ENCODE assay signal across 30 cellular contexts in the genomic region with DNA sequence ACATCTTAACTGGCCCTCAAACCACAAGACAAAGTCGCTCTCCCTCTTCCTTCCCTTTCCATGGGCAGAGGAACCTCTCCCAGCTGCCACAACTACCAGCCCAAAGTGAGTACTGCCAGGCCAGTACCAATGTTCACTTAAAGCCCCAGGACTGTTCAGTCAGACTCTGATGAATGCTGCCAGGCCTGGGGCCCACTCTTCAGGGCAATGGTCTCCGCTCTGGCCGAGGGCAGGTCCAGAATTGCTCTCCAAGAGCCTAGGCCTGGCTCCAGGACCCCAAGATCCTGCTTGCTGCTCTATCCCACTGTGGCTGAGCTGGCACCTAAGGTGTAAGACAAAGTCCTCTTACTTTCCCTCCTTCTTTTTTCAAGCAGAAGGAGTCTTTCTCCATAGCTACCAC.
"Had no signal": no experiment of that assay in that cellular context is flagged by ENCODE, and none has a peak within 500 bp of the region (broad histone marks: within the 10 kb centered on the region; RNA-seq: fewer than 3 reads in every experiment).

No MANE protein-coding gene starts in this region.

- H3K4me1 Mint-ChIP-seq: naive thymus-derived CD8-positive, alpha-beta T cell; nephron progenitor cell; stimulated activated memory B cell treated with anti-CD40 and anti-IgM and Interleukin-4, amounts not matched to agents 10 μg/mL and 1 μg/mL and 100 μg/mL, for 72 hours; stimulated activated naive CD8-positive, alpha-beta T cell treated with anti-CD3 and anti-CD28 coated beads, Interleukin-15, amount 100 ng/mL, for 72 hours had no signal

- H3K36me3 ChIP-seq: neural progenitor cell, ovary, right lobe of liver, sigmoid colon, suprapubic skin, tibial artery, transverse colon, upper lobe of right lung, uterus had no signal

- H3K9me3 ChIP-seq: ovary, psoas muscle, right lobe of liver, sigmoid colon, suprapubic skin, testis, transverse colon, upper lobe of right lung, uterus had no signal

- H3K9me3 Mint-ChIP-seq: stimulated activated naive CD8-positive, alpha-beta T cell treated with anti-CD3 and anti-CD28 coated beads, Interleukin-15, amount 100 ng/mL, for 72 hours; type B pancreatic cell had no signal

- H3K9ac ChIP-seq: neural progenitor cell, parathyroid adenoma had no signal

- H3K4me3 ChIP-seq: neural progenitor cell, ovary, psoas muscle, right lobe of liver, sigmoid colon, suprapubic skin, testis, tibial artery, transverse colon, upper lobe of right lung, uterus had no signal

- H3K27ac Mint-ChIP-seq: natural killer cell treated with Interleukin-12 subunit alpha and Interleukin-12 subunit beta and Interleukin-15 and Interleukin-18, amount 100 ng/mL, for 72 hours; nephron progenitor cell; neural progenitor cell; progenitor cell of endocrine pancreas; stimulated activated memory B cell treated with anti-CD40 and anti-IgM and Interleukin-4, amounts not matched to agents 10 μg/mL and 1 μg/mL and 100 μg/mL, for 72 hours; stimulated activated naive CD8-positive, alpha-beta T cell treated with anti-CD3 and anti-CD28 coated beads, Interleukin-15, amount 100 ng/mL, for 72 hours; type B pancreatic cell had no signal

- H3K79me2 ChIP-seq: parathyroid adenoma had no signal

- H3K36me3 Mint-ChIP-seq: naive thymus-derived CD8-positive, alpha-beta T cell; natural killer cell treated with Interleukin-12 subunit alpha and Interleukin-12 subunit beta and Interleukin-15 and Interleukin-18, amount 100 ng/mL, for 72 hours; neural progenitor cell; stimulated activated memory B cell treated with anti-CD40 and anti-IgM and Interleukin-4, amounts not matched to agents 10 μg/mL and 1 μg/mL and 100 μg/mL, for 72 hours; type B pancreatic cell had no signal

- H3K4me1 ChIP-seq: neural progenitor cell, parathyroid adenoma, psoas muscle, right lobe of liver, sigmoid colon, suprapubic skin, testis, tibial artery, transverse colon, upper lobe of right lung, uterus had no signal

- H3K27ac ChIP-seq: neural progenitor cell, ovary, parathyroid adenoma, psoas muscle, right lobe of liver, sigmoid colon, suprapubic skin, testis, tibial artery, transverse colon, upper lobe of right lung, uterus had no signal

- H3K4me3 Mint-ChIP-seq: naive thymus-derived CD8-positive, alpha-beta T cell; natural killer cell treated with Interleukin-12 subunit alpha and Interleukin-12 subunit beta and Interleukin-15 and Interleukin-18, amount 100 ng/mL, for 72 hours; nephron progenitor cell; neural progenitor cell; stimulated activated memory B cell treated with anti-CD40 and anti-IgM and Interleukin-4, amounts not matched to agents 10 μg/mL and 1 μg/mL and 100 μg/mL, for 72 hours; stimulated activated naive CD8-positive, alpha-beta T cell treated with anti-CD3 and anti-CD28 coated beads, Interleukin-15, amount 100 ng/mL, for 72 hours; type B pancreatic cell had no signal

- H2AFZ ChIP-seq: neural progenitor cell, parathyroid adenoma had no signal

- H3K27me3 ChIP-seq: neural progenitor cell, ovary, right lobe of liver, sigmoid colon, suprapubic skin, testis, tibial artery, transverse colon, upper lobe of right lung, uterus had no signal

- H3K27me3 Mint-ChIP-seq: naive thymus-derived CD8-positive, alpha-beta T cell; natural killer cell treated with Interleukin-12 subunit alpha and Interleukin-12 subunit beta and Interleukin-15 and Interleukin-18, amount 100 ng/mL, for 72 hours; progenitor cell of endocrine pancreas; stimulated activated memory B cell treated with anti-CD40 and anti-IgM and Interleukin-4, amounts not matched to agents 10 μg/mL and 1 μg/mL and 100 μg/mL, for 72 hours; stimulated activated naive CD8-positive, alpha-beta T cell treated with anti-CD3 and anti-CD28 coated beads, Interleukin-15, amount 100 ng/mL, for 72 hours; type B pancreatic cell had no signal

- DNase-seq: naive thymus-derived CD8-positive, alpha-beta T cell; nephron progenitor cell; occipital lobe; psoas muscle; right lobe of liver; sigmoid colon; small intestine; stimulated activated CD4-positive, alpha-beta T cell treated with anti-CD3 and anti-CD28 coated beads, Interleukin-12 subunit alpha, Interleukin-12 subunit beta, amount 100 ng/mL, for 4 hours; stimulated activated CD4-positive, alpha-beta T cell treated with anti-CD3 and anti-CD28 coated beads, Interleukin-1b, Interleukin-23, amount 100 ng/mL, for 48 hours; stimulated activated CD4-positive, alpha-beta T cell treated with anti-CD3 and anti-CD28 coated beads, Interleukin-4, amount 100 ng/mL, for 1 hour; stimulated activated CD4-positive, alpha-beta T cell treated with anti-CD3 and anti-CD28 coated beads, Interleukin-4, amount 100 ng/mL, for 4 hours; stimulated activated CD8-positive, alpha-beta memory T cell treated with anti-CD3 and anti-CD28 coated beads, Interleukin-4, amount 100 ng/mL, for 48 hours; stimulated activated naive CD4-positive, alpha-beta T cell; stimulated activated naive CD8-positive, alpha-beta T cell treated with anti-CD3 and anti-CD28 coated beads, Interleukin-15, amount 100 ng/mL, for 72 hours; stimulated activated naive CD8-positive, alpha-beta T cell treated with anti-CD3 and anti-CD28 coated beads, Interleukin-15, Interleukin-2, amounts not matched to agents 100 U/mL and 50 U/mL, for 24 hours; substantia nigra; testis; tibial artery; transverse colon; upper lobe of right lung; uterus had no signal

- H3K4me2 ChIP-seq: neural progenitor cell had no signal

- ATAC-seq: naive thymus-derived CD8-positive, alpha-beta T cell; natural killer cell treated with Interleukin-12 subunit alpha and Interleukin-12 subunit beta and Interleukin-15 and Interleukin-18, amount 100 ng/mL, for 72 hours; psoas muscle; right cardiac atrium; right lobe of liver; stimulated activated memory B cell treated with anti-CD40 and anti-IgM and Interleukin-4, amounts not matched to agents 10 μg/mL and 1 μg/mL and 100 μg/mL, for 72 hours; stimulated activated naive CD8-positive, alpha-beta T cell treated with anti-CD3 and anti-CD28 coated beads, Interleukin-15, amount 100 ng/mL, for 72 hours; stimulated activated naive CD8-positive, alpha-beta T cell treated with anti-CD3 and anti-CD28 coated beads, Interleukin-15, Interleukin-2, amounts not matched to agents 100 U/mL and 50 U/mL, for 24 hours; upper lobe of right lung had no signal
